Comparison of ENCODE assay signal across 8 cellular contexts in genomic region chr9:105447386-105447813, GRCh38. TPM values are rescaled to one million over a fixed set of nuclear protein-coding genes. Genes with fewer than 3 reads are reported as not detected.
DNase-seq lines count a peak whose midpoint lies in the region; ATAC-seq and TF ChIP-seq lines count a peak whose summit lies in the region.

No MANE protein-coding gene starts in this region.

- H3K36me3 ChIP-seq in SK-N-SH (replicated peaks in 1 of 2; ENCODE audit: control insufficient read depth in 1 of 2, insufficient read depth in 2 of 2, low read length in 1 of 2): no peaks in the 10 kb centered on the region

- H3K27ac Mint-ChIP-seq in activated T-helper 1 cell treated with anti-CD3 and anti-CD28 coated beads, Interleukin-12 subunit alpha, Interleukin-12 subunit beta, Interleukin-2, Interleukin-4 antibody, amounts not matched to agents 30 ng/mL and 10 ng/mL and 1 ng/mL, durations not matched to agents 14 hours and 24 hours and 36 hours: peak overlapping the region; percentile 75

- H3K9me3 ChIP-seq in SK-N-SH (no peaks in the 10 kb centered on the region), iPS-18c (ENCODE audit: control insufficient read depth, insufficient read depth, low read length) (no peaks in the 10 kb centered on the region)

- intact Hi-C loops in activated T-helper 1 cell treated with anti-CD3 and anti-CD28 coated beads, Interleukin-12 subunit alpha, Interleukin-12 subunit beta, Interleukin-2, Interleukin-4 antibody, amounts not matched to agents 30 ng/mL and 10 ng/mL and 1 ng/mL, durations not matched to agents 14 hours and 24 hours and 36 hours (cut with micrococcal nuclease): loop anchor here (5.0 kb wide), 1 partner anchor 95 kb away; no protein-coding TSS in a partner anchor

- POLR2A ChIA-PET in SK-N-SH (lab: Yijun Ruan, JAX): interaction anchor here (0.9 to 1.0 kb wide), 2 partner anchors 14 to 28 kb away, joined by 3 to 4 read pairs; no protein-coding TSS in a partner anchor

- no peaks in the 10 kb centered on the region for H3K9me2 ChIP-seq in SK-N-SH

- H4K20me1 ChIP-seq in SK-N-SH (ENCODE audit: insufficient read depth): peaks cover 24% of the 10 kb centered on the region

- peaks cover 17% of the 10 kb centered on the region for H3K4me1 Mint-ChIP-seq in activated T-helper 1 cell treated with anti-CD3 and anti-CD28 coated beads, Interleukin-12 subunit alpha, Interleukin-12 subunit beta, Interleukin-2, Interleukin-4 antibody, amounts not matched to agents 30 ng/mL and 10 ng/mL and 1 ng/mL, durations not matched to agents 14 hours and 24 hours and 36 hours (ENCODE audit: low read depth)

- no peaks in the 10 kb centered on the region for H3K9me3 Mint-ChIP-seq in activated T-helper 1 cell treated with anti-CD3 and anti-CD28 coated beads, Interleukin-12 subunit alpha, Interleukin-12 subunit beta, Interleukin-2, Interleukin-4 antibody, amounts not matched to agents 30 ng/mL and 10 ng/mL and 1 ng/mL, durations not matched to agents 14 hours and 24 hours and 36 hours

- peak overlapping the region; percentile 97 for H3K9ac ChIP-seq in SK-N-SH

- peak overlapping the region; percentile 94 for H3K4me2 ChIP-seq in SK-N-SH

- peak overlapping the region; percentile 82 to 90 for H3K27ac ChIP-seq in SK-N-SH (ENCODE audit: low read depth in 2 of 2, low read length in 1 of 2)
- H3K27ac ChIP-seq in substantia nigra (ENCODE audit: low read depth, low read length, poor library complexity, severe bottlenecking): peak overlapping the region; percentile 87

- CTCF ChIA-PET in SK-N-SH (lab: Yijun Ruan, JAX): interaction anchor here (0.6 to 1.0 kb wide), 2 partner anchors 21 to 32 kb away, joined by 3 read pairs; no protein-coding TSS in a partner anchor

- peaks cover 9% of the 10 kb centered on the region for H3K27me3 Mint-ChIP-seq in activated T-helper 1 cell treated with anti-CD3 and anti-CD28 coated beads, Interleukin-12 subunit alpha, Interleukin-12 subunit beta, Interleukin-2, Interleukin-4 antibody, amounts not matched to agents 30 ng/mL and 10 ng/mL and 1 ng/mL, durations not matched to agents 14 hours and 24 hours and 36 hours (ENCODE audit: insufficient read depth)

- H3K4me3 ChIP-seq in SK-N-SH (ENCODE audit: low read depth in 2 of 2, low read length in 1 of 2): peak overlapping the region; percentile 73 to 92
- H3K4me3 ChIP-seq in iPS-18c (ENCODE audit: insufficient read depth, low read depth, low read length): peak overlapping the region; percentile 85

- H2AFZ ChIP-seq in SK-N-SH (ENCODE audit: low read depth): peak overlapping the region; percentile 100

- DNase-seq in SK-N-SH: no peak
- DNase-seq in activated T-helper 1 cell treated with anti-CD3 and anti-CD28 coated beads, Interleukin-12 subunit alpha, Interleukin-12 subunit beta, Interleukin-2, Interleukin-4 antibody, amounts not matched to agents 30 ng/mL and 10 ng/mL and 1 ng/mL, durations not matched to agents 14 hours and 24 hours and 36 hours (ENCODE audit: low spot score): no peak
- peak in 1 of 49 donors; percentile 28 for DNase-seq in substantia nigra (lab: John Stamatoyannopoulos, UW)
- no peak for DNase-seq in glomerular visceral epithelial cell (ENCODE audit: extremely low spot score)
- DNase-seq in activated CD8-positive, alpha-beta memory T cell treated with anti-CD3 and anti-CD28 coated beads, Interleukin-2, amount 50 U/mL, for 48 hours: no peak

- no peak for TF ChIP-seq CTCF in SK-N-SH (IDR thresholded peaks at IDR 0.05)

- peaks cover 0 to 5% of the 10 kb centered on the region in 2 experiments; a peak in 2 of 4 replicates for H3K4me1 ChIP-seq in SK-N-SH (ENCODE audit: control insufficient read depth in 1 of 2, insufficient read depth in 2 of 2, low read depth in 1 of 2, low read length in 1 of 2)

- no peak for ATAC-seq in SK-N-SH treated with all-trans-retinoic acid at 6 μM for 48 hours
- no peak for ATAC-seq in GM18873 (IDR thresholded peaks at IDR 0.05; ENCODE audit: low FRiP score, unreplicated experiment)

- H3K27me3 ChIP-seq in SK-N-SH (ENCODE audit: insufficient read depth): no peaks in the 10 kb centered on the region

- peak overlapping the region; percentile 86 for H3K4me3 Mint-ChIP-seq in activated T-helper 1 cell treated with anti-CD3 and anti-CD28 coated beads, Interleukin-12 subunit alpha, Interleukin-12 subunit beta, Interleukin-2, Interleukin-4 antibody, amounts not matched to agents 30 ng/mL and 10 ng/mL and 1 ng/mL, durations not matched to agents 14 hours and 24 hours and 36 hours

- no peak for TF ChIP-seq RAD21 in SK-N-SH (IDR thresholded peaks at IDR 0.05; ENCODE audit: low read length)

- peaks cover 42% of the 10 kb centered on the region for H3K79me2 ChIP-seq in SK-N-SH (ENCODE audit: insufficient read depth)

- TF ChIP-seq EP300 in SK-N-SH (IDR thresholded peaks at IDR 0.05; ENCODE audit: borderline replicate concordance in 1 of 2, low read depth in 1 of 2, low read length in 1 of 2): no peak

- H3F3A ChIP-seq in SK-N-SH (replicated peaks; ENCODE audit: insufficient read depth): peaks cover 5% of the 10 kb centered on the region

- H3K36me3 Mint-ChIP-seq in activated T-helper 1 cell treated with anti-CD3 and anti-CD28 coated beads, Interleukin-12 subunit alpha, Interleukin-12 subunit beta, Interleukin-2, Interleukin-4 antibody, amounts not matched to agents 30 ng/mL and 10 ng/mL and 1 ng/mL, durations not matched to agents 14 hours and 24 hours and 36 hours (ENCODE audit: low read depth): no peaks in the 10 kb centered on the region

- 31% methylated on average over 16 of the region's 16 CpGs for WGBS in SK-N-SH (ENCODE audit: low lambda C conversion rate)

TF ChIP-seq in SK-N-SH, 30 proteins besides CTCF, POLR2A, EP300 and RAD21 (continues in another document):
- TF ChIP-seq NRF1 (IDR thresholded peaks at IDR 0.05; ENCODE audit: low read depth, low read length) (no peak), SMC3 (IDR thresholded peaks at IDR 0.05; ENCODE audit: low read depth, low read length) (no peak), MXI1 (IDR thresholded peaks at IDR 0.05; ENCODE audit: low read depth, low read length) (no peak), USF2 (IDR thresholded peaks at IDR 0.05; ENCODE audit: borderline replicate concordance, low read depth, low read length) (no peak), RFX5 (IDR thresholded peaks at IDR 0.05; ENCODE audit: low read length) (no peak), IRF3 (IDR thresholded peaks at IDR 0.05; ENCODE audit: low read depth, low read length) (no peak)

TF ChIP-seq in SK-N-SH treated with all-trans-retinoic acid at 6 μM for 48 hours, 23 proteins besides CTCF, POLR2A, EP300 and RAD21 (continues in another document):
- TF ChIP-seq ZFP30 (CRISPR knock-in tag; IDR thresholded peaks at IDR 0.05): no peak
- no peak for TF ChIP-seq ARNTL (CRISPR knock-in tag; IDR thresholded peaks at IDR 0.05; ENCODE audit: borderline replicate concordance, low read depth)
- no peak for TF ChIP-seq BACH2 (CRISPR knock-in tag; IDR thresholded peaks at IDR 0.05; ENCODE audit: borderline replicate concordance)
- TF ChIP-seq ISL1 (CRISPR knock-in tag; IDR thresholded peaks at IDR 0.05): no peak
- TF ChIP-seq POU6F1 (CRISPR knock-in tag; IDR thresholded peaks at IDR 0.05; ENCODE audit: borderline replicate concordance, low read depth): no peak
- TF ChIP-seq ZC3H10 (CRISPR knock-in tag; IDR thresholded peaks at IDR 0.05): no peak
- no peak for TF ChIP-seq SNAI2 (CRISPR knock-in tag; IDR thresholded peaks at IDR 0.05)
- no peak for TF ChIP-seq ESRRG (CRISPR knock-in tag; IDR thresholded peaks at IDR 0.05)
- no peak for TF ChIP-seq ZNF70 (CRISPR knock-in tag; IDR thresholded peaks at IDR 0.05)
- no peak for TF ChIP-seq TCF4 (CRISPR knock-in tag; IDR thresholded peaks at IDR 0.05; ENCODE audit: borderline replicate concordance)
- no peak for TF ChIP-seq GLIS3 (CRISPR knock-in tag; IDR thresholded peaks at IDR 0.05)
- no peak for TF ChIP-seq ZFP3 (CRISPR knock-in tag; IDR thresholded peaks at IDR 0.05)
- TF ChIP-seq CREB5 (CRISPR knock-in tag; IDR thresholded peaks at IDR 0.05; ENCODE audit: low read depth): no peak

RNA-seq across cellular contexts. Expression of gene FSD1L, which starts 0.4 kb away (rescaled TPM):
- 0.76 and 1.0 TPM in 2 replicates for polyA plus RNA-seq in SK-N-SH (2012; rRNA removed)
- 0.83 and 1.3 TPM in 2 replicates for polyA plus RNA-seq in SK-N-SH (2012; cell fraction: cytosol; rRNA removed)
- polyA plus RNA-seq in SK-N-SH (2012; cell fraction: nucleus; rRNA removed): 1.6 and 4.3 TPM in 2 replicates
- 3.4 and 3.5 TPM in 2 replicates for total RNA-seq in activated T-helper 1 cell treated with anti-CD3 and anti-CD28 coated beads, Interleukin-12 subunit alpha, Interleukin-12 subunit beta, Interleukin-2, Interleukin-4 antibody, amounts not matched to agents 30 ng/mL and 10 ng/mL and 1 ng/mL, durations not matched to agents 14 hours and 24 hours and 36 hours
